14 cellular contexts compared by ENCODE assay signal in genomic region chr18:27412551-27412950, GRCh38.
DNase-seq lines count a peak whose midpoint lies in the region; ATAC-seq and TF ChIP-seq lines count a peak whose summit lies in the region.
"Had no signal": no experiment of that assay in that cellular context is flagged by ENCODE, and none has a peak within 500 bp of the region (broad histone marks: within the 10 kb centered on the region; RNA-seq: fewer than 3 reads in every experiment).

No MANE protein-coding gene starts in this region.

- H3F3A ChIP-seq in PC-3 (ENCODE audit: low read length, unreplicated experiment) (no peaks in the 10 kb centered on the region), neural progenitor cell (ENCODE audit: low read depth) (no peaks in the 10 kb centered on the region), smooth muscle cell (ENCODE audit: low read depth) (peaks cover 3% of the 10 kb centered on the region)

- H3K4me2 ChIP-seq in PC-3 (ENCODE audit: low read length) (peak overlapping the region; percentile 73), neural progenitor cell (no peak overlapping the region), smooth muscle cell (no peak overlapping the region)
- H3K4me2 ChIP-seq: A549 had no signal

- H3K9me3 Mint-ChIP-seq in neural progenitor cell = peaks cover 14% of the 10 kb centered on the region
- H3K9me3 Mint-ChIP-seq in activated T-helper 2 cell treated with anti-CD3 and anti-CD28 coated beads, Interferon-gamma antibody, Interleukin-2, Interleukin-4, amounts not matched to agents 10 μg/mL and 5 μg/mL and 100 μg/mL, durations not matched to agents 14 hours and 24 hours and 36 hours = peaks cover under 1% of the 10 kb centered on the region
- H3K9me3 Mint-ChIP-seq: CD4-positive, alpha-beta T cell; H9 had no signal

- H4K20me1 ChIP-seq in PC-3 (ENCODE audit: low read length) (no peaks in the 10 kb centered on the region), neural progenitor cell (ENCODE audit: low read depth) (no peaks in the 10 kb centered on the region), smooth muscle cell (ENCODE audit: low read depth) (no peaks in the 10 kb centered on the region)

- TF ChIP-seq CTCF in PC-3 (conservative IDR thresholded peaks at IDR 0.05; ENCODE audit: low read depth, low read length) (no peak), neural progenitor cell (IDR thresholded peaks at IDR 0.05) (no peak), smooth muscle cell (IDR thresholded peaks at IDR 0.05; ENCODE audit: borderline replicate concordance, insufficient read depth, poor library complexity, severe bottlenecking) (no peak)

- H3K36me3 ChIP-seq in PC-3 (ENCODE audit: low read depth, low read length) (no peaks in the 10 kb centered on the region), neural progenitor cell (no peaks in the 10 kb centered on the region), smooth muscle cell (ENCODE audit: low read depth) (no peaks in the 10 kb centered on the region)

- ATAC-seq in PC-3 = no peak
- ATAC-seq: A549 had no signal

- peaks cover 2% of the 10 kb centered on the region for H3K36me3 Mint-ChIP-seq in neural progenitor cell
- no peaks in the 10 kb centered on the region for H3K36me3 Mint-ChIP-seq in activated T-helper 2 cell treated with anti-CD3 and anti-CD28 coated beads, Interferon-gamma antibody, Interleukin-2, Interleukin-4, amounts not matched to agents 10 μg/mL and 5 μg/mL and 100 μg/mL, durations not matched to agents 14 hours and 24 hours and 36 hours (ENCODE audit: low read depth)

- H3K9me2 ChIP-seq in PC-3 (replicated peaks; ENCODE audit: low read length) = no peaks in the 10 kb centered on the region

- POLR2A ChIA-PET in PC-3 (lab: Charles Lee; ENCODE audit: unreplicated experiment) = no interaction called here

- DNase-seq in PC-3 = no peak
- peak; percentile 1 for DNase-seq in kidney glomerular epithelial cell (lab: John Stamatoyannopoulos, UW)
- DNase-seq in neural progenitor cell (ENCODE audit: low spot score) = no peak
- no peak for DNase-seq in smooth muscle cell (lab: John Stamatoyannopoulos, UW; ENCODE audit: unreplicated experiment)
- DNase-seq in activated T-helper 2 cell treated with anti-CD3 and anti-CD28 coated beads, Interferon-gamma antibody, Interleukin-2, Interleukin-4, amounts not matched to agents 10 μg/mL and 5 μg/mL and 100 μg/mL, durations not matched to agents 14 hours and 24 hours and 36 hours (ENCODE audit: low spot score) = no peak
- DNase-seq in activated CD4-positive, CD25-positive, alpha-beta regulatory T cell treated with anti-CD3 and anti-CD28 coated beads, Interleukin-2, amount 50 U/mL, for 72 hours = no peak
- DNase-seq in SW480 (ENCODE audit: low spot score) = no peak
- DNase-seq: AML-193; Caco-2; CD4-positive, alpha-beta T cell; H9 had no signal

- peaks cover 1% of the 10 kb centered on the region for H3K27me3 Mint-ChIP-seq in neural progenitor cell (ENCODE audit: insufficient read depth, low read depth)
- H3K27me3 Mint-ChIP-seq in activated T-helper 2 cell treated with anti-CD3 and anti-CD28 coated beads, Interferon-gamma antibody, Interleukin-2, Interleukin-4, amounts not matched to agents 10 μg/mL and 5 μg/mL and 100 μg/mL, durations not matched to agents 14 hours and 24 hours and 36 hours (ENCODE audit: low read depth) = no peaks in the 10 kb centered on the region
- H3K27me3 Mint-ChIP-seq: CD4-positive, alpha-beta T cell had no signal

- no peaks in the 10 kb centered on the region for H3K79me2 ChIP-seq in PC-3 (ENCODE audit: low read length)
- H3K79me2 ChIP-seq in neural progenitor cell (ENCODE audit: low read depth) = no peaks in the 10 kb centered on the region
- H3K79me2 ChIP-seq in smooth muscle cell (ENCODE audit: low read depth) = no peaks in the 10 kb centered on the region

- H3K9ac ChIP-seq in PC-3 (ENCODE audit: low read length) (no peak overlapping the region), neural progenitor cell (no peak overlapping the region), smooth muscle cell (ENCODE audit: low read depth) (peak overlapping the region; percentile 6)

- H2AFZ ChIP-seq in PC-3 (ENCODE audit: low read length) = no peak overlapping the region
- no peak overlapping the region for H2AFZ ChIP-seq in neural progenitor cell (replicated peaks)
- no peak overlapping the region for H2AFZ ChIP-seq in smooth muscle cell (ENCODE audit: low read depth)

- H3K27ac Mint-ChIP-seq in neural progenitor cell = peak overlapping the region; percentile 81
- H3K27ac Mint-ChIP-seq in activated T-helper 2 cell treated with anti-CD3 and anti-CD28 coated beads, Interferon-gamma antibody, Interleukin-2, Interleukin-4, amounts not matched to agents 10 μg/mL and 5 μg/mL and 100 μg/mL, durations not matched to agents 14 hours and 24 hours and 36 hours = no peak overlapping the region
- H3K27ac Mint-ChIP-seq: CD4-positive, alpha-beta T cell; H9 had no signal

- H3K4me3 ChIP-seq in PC-3 (ENCODE audit: low read length) = no peak overlapping the region
- H3K4me3 ChIP-seq in neural progenitor cell = no peak overlapping the region
- H3K4me3 ChIP-seq in smooth muscle cell = no peak overlapping the region
- H3K4me3 ChIP-seq: A549 had no signal

- CTCF ChIA-PET in PC-3 (lab: Charles Lee) = no interaction called here

- H3K4me1 ChIP-seq in PC-3 (ENCODE audit: insufficient read depth, low read length) (peaks cover 27% of the 10 kb centered on the region), neural progenitor cell (peaks cover 14% of the 10 kb centered on the region), smooth muscle cell (ENCODE audit: low read depth) (peaks cover 18% of the 10 kb centered on the region)
- H3K4me1 ChIP-seq: A549, Caco-2 had no signal

- H3K9me3 ChIP-seq in PC-3 (ENCODE audit: low read length) (no peaks in the 10 kb centered on the region), neural progenitor cell (ENCODE audit: low read depth) (no peaks in the 10 kb centered on the region), smooth muscle cell (replicated peaks; ENCODE audit: low read depth) (no peaks in the 10 kb centered on the region)
- H3K9me3 ChIP-seq: A549, Caco-2 had no signal

- H3K4me3 Mint-ChIP-seq in neural progenitor cell = no peak overlapping the region
- H3K4me3 Mint-ChIP-seq in activated T-helper 2 cell treated with anti-CD3 and anti-CD28 coated beads, Interferon-gamma antibody, Interleukin-2, Interleukin-4, amounts not matched to agents 10 μg/mL and 5 μg/mL and 100 μg/mL, durations not matched to agents 14 hours and 24 hours and 36 hours (ENCODE audit: low read depth) = no peak overlapping the region
- H3K4me3 Mint-ChIP-seq: CD4-positive, alpha-beta T cell; H9 had no signal

- BruUV-seq in PC-3 (replicated peaks; lab: Mats Ljungman, UMichigan) = no TSS peak

- H3K27ac ChIP-seq in PC-3 (ENCODE audit: low read length) = peak overlapping the region; percentile 83
- H3K27ac ChIP-seq in neural progenitor cell = no peak overlapping the region
- H3K27ac ChIP-seq in smooth muscle cell (ENCODE audit: low read depth) = peak overlapping the region; percentile 89
- H3K27ac ChIP-seq: 22Rv1, A549, C4-2B had no signal

- peaks cover 43% of the 10 kb centered on the region for H3K4me1 Mint-ChIP-seq in neural progenitor cell
- no peaks in the 10 kb centered on the region for H3K4me1 Mint-ChIP-seq in activated T-helper 2 cell treated with anti-CD3 and anti-CD28 coated beads, Interferon-gamma antibody, Interleukin-2, Interleukin-4, amounts not matched to agents 10 μg/mL and 5 μg/mL and 100 μg/mL, durations not matched to agents 14 hours and 24 hours and 36 hours (ENCODE audit: low read depth)

- H3K27me3 ChIP-seq in PC-3 (ENCODE audit: low read length) (no peaks in the 10 kb centered on the region), neural progenitor cell (no peaks in the 10 kb centered on the region), smooth muscle cell (ENCODE audit: low read depth) (no peaks in the 10 kb centered on the region)

- WGBS in smooth muscle cell (ENCODE audit: low lambda C conversion rate) = 97% methylated on average over 1 of the region's 1 CpG

- intact Hi-C loops in PC-3 (cut with micrococcal nuclease) = no loop called here
- intact Hi-C loops in activated T-helper 2 cell treated with anti-CD3 and anti-CD28 coated beads, Interferon-gamma antibody, Interleukin-2, Interleukin-4, amounts not matched to agents 10 μg/mL and 5 μg/mL and 100 μg/mL, durations not matched to agents 14 hours and 24 hours and 36 hours (cut with micrococcal nuclease) = loop anchor here (5.0 kb wide), 1 partner anchor 35 kb away; no protein-coding TSS in a partner anchor
